Comparison of ENCODE assay signal across 1 cellular context in the genomic region with DNA sequence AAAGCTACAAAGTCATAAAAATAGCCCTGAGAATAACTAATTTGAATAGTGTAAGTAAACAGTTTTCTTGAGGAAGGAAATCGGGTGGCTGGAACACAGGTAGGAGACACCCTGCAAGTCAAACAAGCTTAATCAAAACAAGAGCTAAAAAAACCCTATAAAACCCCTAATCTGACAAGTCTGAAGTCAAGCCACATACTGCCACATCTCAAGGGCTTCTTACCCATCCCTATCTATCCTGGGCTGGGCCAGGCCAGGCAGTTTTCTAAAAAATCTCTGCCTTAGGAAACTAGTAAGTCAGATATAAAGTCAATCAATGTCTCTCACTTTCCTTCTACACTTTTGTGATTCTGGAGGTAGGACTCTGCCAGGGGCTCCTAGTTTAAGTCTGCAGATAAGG.
TF ChIP-seq lines count a peak whose summit lies in the region.

No MANE protein-coding gene starts in this region.

TF ChIP-seq in SK-N-SH, 30 proteins besides CTCF, POLR2A, EP300 and RAD21 (continued from another document):
- TF ChIP-seq, protein P1, sequence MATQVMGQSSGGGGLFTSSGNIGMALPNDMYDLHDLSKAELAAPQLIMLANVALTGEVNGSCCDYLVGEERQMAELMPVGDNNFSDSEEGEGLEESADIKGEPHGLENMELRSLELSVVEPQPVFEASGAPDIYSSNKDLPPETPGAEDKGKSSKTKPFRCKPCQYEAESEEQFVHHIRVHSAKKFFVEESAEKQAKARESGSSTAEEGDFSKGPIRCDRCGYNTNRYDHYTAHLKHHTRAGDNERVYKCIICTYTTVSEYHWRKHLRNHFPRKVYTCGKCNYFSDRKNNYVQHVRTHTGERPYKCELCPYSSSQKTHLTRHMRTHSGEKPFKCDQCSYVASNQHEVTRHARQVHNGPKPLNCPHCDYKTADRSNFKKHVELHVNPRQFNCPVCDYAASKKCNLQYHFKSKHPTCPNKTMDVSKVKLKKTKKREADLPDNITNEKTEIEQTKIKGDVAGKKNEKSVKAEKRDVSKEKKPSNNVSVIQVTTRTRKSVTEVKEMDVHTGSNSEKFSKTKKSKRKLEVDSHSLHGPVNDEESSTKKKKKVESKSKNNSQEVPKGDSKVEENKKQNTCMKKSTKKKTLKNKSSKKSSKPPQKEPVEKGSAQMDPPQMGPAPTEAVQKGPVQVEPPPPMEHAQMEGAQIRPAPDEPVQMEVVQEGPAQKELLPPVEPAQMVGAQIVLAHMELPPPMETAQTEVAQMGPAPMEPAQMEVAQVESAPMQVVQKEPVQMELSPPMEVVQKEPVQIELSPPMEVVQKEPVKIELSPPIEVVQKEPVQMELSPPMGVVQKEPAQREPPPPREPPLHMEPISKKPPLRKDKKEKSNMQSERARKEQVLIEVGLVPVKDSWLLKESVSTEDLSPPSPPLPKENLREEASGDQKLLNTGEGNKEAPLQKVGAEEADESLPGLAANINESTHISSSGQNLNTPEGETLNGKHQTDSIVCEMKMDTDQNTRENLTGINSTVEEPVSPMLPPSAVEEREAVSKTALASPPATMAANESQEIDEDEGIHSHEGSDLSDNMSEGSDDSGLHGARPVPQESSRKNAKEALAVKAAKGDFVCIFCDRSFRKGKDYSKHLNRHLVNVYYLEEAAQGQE (IDR thresholded peaks at IDR 0.05; ENCODE audit: low read depth, low read length), result no peak
- TF ChIP-seq USF2 (IDR thresholded peaks at IDR 0.05; ENCODE audit: borderline replicate concordance, low read depth, low read length) (no peak), ZBTB33 (IDR thresholded peaks at IDR 0.05; ENCODE audit: borderline replicate concordance, low read depth) (no peak), TAF1 (IDR thresholded peaks at IDR 0.05; ENCODE audit: borderline replicate concordance, low read depth, low read length) (no peak), SMC3 (IDR thresholded peaks at IDR 0.05; ENCODE audit: low read depth, low read length) (no peak), EZH2phosphoT487 (IDR thresholded peaks at IDR 0.05; ENCODE audit: borderline replicate concordance, low read depth) (no peak), YY1 (IDR thresholded peaks at IDR 0.05; ENCODE audit: low read depth) (no peak), NFIC (IDR thresholded peaks at IDR 0.05; ENCODE audit: borderline replicate concordance) (no peak), FOSL2 (IDR thresholded peaks at IDR 0.05; ENCODE audit: borderline replicate concordance, low read depth) (no peak), FOXJ3 (CRISPR knock-in tag; IDR thresholded peaks at IDR 0.05) (no peak)
